Comparison of ENCODE assay signal across 11 cellular contexts in genomic region chr5:76351577-76351976, GRCh38. TPM values are rescaled to one million over a fixed set of nuclear protein-coding genes. Genes with fewer than 3 reads are reported as not detected.
DNase-seq lines count a peak whose midpoint lies in the region; ATAC-seq, FAIRE-seq and TF ChIP-seq lines count a peak whose summit lies in the region.
"Had no signal": no experiment of that assay in that cellular context is flagged by ENCODE, and none has a peak within 500 bp of the region (broad histone marks: within the 10 kb centered on the region; RNA-seq: fewer than 3 reads in every experiment).

No MANE protein-coding gene starts in this region.

- H3K9ac ChIP-seq in OCI-LY1 (ENCODE audit: low read length) = peak overlapping the region; percentile 32; the same call in 1 of the 2 replicates
- H3K9ac ChIP-seq: SK-N-SH had no signal

- peak overlapping the region; percentile 97 for H3K27ac ChIP-seq in OCI-LY1 (ENCODE audit: low read depth, low read length, poor library complexity, severe bottlenecking)
- H3K27ac ChIP-seq: transverse colon had no signal

- no peaks in the 10 kb centered on the region for H3K79me2 ChIP-seq in OCI-LY1 (ENCODE audit: insufficient read depth, low read length)

- H2AFZ ChIP-seq in OCI-LY1 (ENCODE audit: low read length) = no peak overlapping the region

- DNase-seq in GM18507 (ENCODE audit: extremely low spot score, insufficient read length, low read depth) (peak; percentile 49), left ventricle myocardium superior (no peak), HTR-8/SVneo (ENCODE audit: insufficient read length, low spot score) (no peak), RCC 7860 (ENCODE audit: low spot score) (no peak), DMS153 (lab: John Stamatoyannopoulos, UW) (no peak)
- DNase-seq: SK-N-SH, transverse colon had no signal

- peak overlapping the region; percentile 22 for H3K4me3 ChIP-seq in OCI-LY1 (ENCODE audit: low read depth, low read length, poor library complexity, severe bottlenecking)
- H3K4me3 ChIP-seq: transverse colon had no signal

- ATAC-seq in GM21367 (IDR thresholded peaks at IDR 0.05; ENCODE audit: unreplicated experiment) = peak; percentile 99
- peak; percentile 97 for ATAC-seq in HG03039 (IDR thresholded peaks at IDR 0.05; ENCODE audit: unreplicated experiment)
- ATAC-seq in left ventricle myocardium superior = no peak

- no peak for TF ChIP-seq CTCF in OCI-LY1 (IDR thresholded peaks at IDR 0.05; ENCODE audit: low read length)

- H3K27me3 ChIP-seq in OCI-LY1 (ENCODE audit: insufficient read depth, low read length) = no peaks in the 10 kb centered on the region
- H3K27me3 ChIP-seq: transverse colon had no signal

- intact Hi-C loops in left ventricle myocardium superior (cut with micrococcal nuclease) = no loop called here

- no peaks in the 10 kb centered on the region for H4K20me1 ChIP-seq in OCI-LY1 (ENCODE audit: insufficient read depth, low read length)

- FAIRE-seq in GM18507 (lab: Jason Lieb, UNC) (peak; percentile 87), HTR-8/SVneo (lab: Jason Lieb, UNC) (no peak), RCC 7860 (lab: Jason Lieb, UNC) (no peak)
- FAIRE-seq: keratinocyte had no signal

- no peaks in the 10 kb centered on the region for H3K9me2 ChIP-seq in OCI-LY1 (ENCODE audit: low read depth, low read length)
- H3K9me2 ChIP-seq: SK-N-SH had no signal

- no peaks in the 10 kb centered on the region for H3F3A ChIP-seq in OCI-LY1 (ENCODE audit: insufficient read depth, low read length)

- peak overlapping the region; percentile 54 for H3K4me2 ChIP-seq in OCI-LY1 (ENCODE audit: low read length)
- H3K4me2 ChIP-seq: SK-N-SH had no signal

- peaks cover 44% of the 10 kb centered on the region for H3K4me1 ChIP-seq in OCI-LY1 (ENCODE audit: insufficient read depth, low read length, severe bottlenecking)

- H3K36me3 ChIP-seq in OCI-LY1 (ENCODE audit: insufficient read depth, low read length) = no peaks in the 10 kb centered on the region
- H3K36me3 ChIP-seq: transverse colon had no signal

- H3K9me3 ChIP-seq in OCI-LY1 (ENCODE audit: low read length) = no peaks in the 10 kb centered on the region
- H3K9me3 ChIP-seq: SK-N-SH, transverse colon had no signal

RNA-seq across cellular contexts. Expression of gene IQGAP2, which starts 51.5 kb away (rescaled TPM):
- total RNA-seq in left ventricle myocardium superior = 7.8 TPM
